Comparison of ENCODE assay signal across 8 cellular contexts in genomic region chr2:230957756-230958391, GRCh38. TPM values are rescaled to one million over a fixed set of nuclear protein-coding genes. Genes with fewer than 3 reads are reported as not detected.
DNase-seq lines count a peak whose midpoint lies in the region; ATAC-seq, FAIRE-seq and TF ChIP-seq lines count a peak whose summit lies in the region.

No MANE protein-coding gene starts in this region.

- peak overlapping the region; percentile 87 for H3K4me3 Mint-ChIP-seq in activated T-cell treated with anti-CD3 and anti-CD28 coated beads, Interleukin-2, amount 50 U/mL, for 4 hours
- H3K4me3 Mint-ChIP-seq in activated naive CD8-positive, alpha-beta T cell treated with anti-CD3 and anti-CD28 coated beads, Interleukin-2, amount 10 ng/mL, durations not matched to agents 7 days and 5 days, result peak overlapping the region; percentile 87

- peaks cover 37% of the 10 kb centered on the region for H3K27me3 Mint-ChIP-seq in activated T-cell treated with anti-CD3 and anti-CD28 coated beads, Interleukin-2, amount 50 U/mL, for 4 hours (ENCODE audit: low read depth)
- no peaks in the 10 kb centered on the region for H3K27me3 Mint-ChIP-seq in activated naive CD8-positive, alpha-beta T cell treated with anti-CD3 and anti-CD28 coated beads, Interleukin-2, amount 10 ng/mL, durations not matched to agents 7 days and 5 days

- POLR2A ChIA-PET in activated naive CD8-positive, alpha-beta T cell treated with anti-CD3 and anti-CD28 coated beads, Interleukin-2, amount 10 ng/mL, durations not matched to agents 7 days and 5 days (lab: Charles Lee), result no interaction called here

- H3K9ac ChIP-seq in kidney (ENCODE audit: low read length in 2 of 2), result no peak overlapping the region

- H3K9me3 Mint-ChIP-seq in activated T-cell treated with anti-CD3 and anti-CD28 coated beads, Interleukin-2, amount 50 U/mL, for 4 hours, result no peaks in the 10 kb centered on the region
- H3K9me3 Mint-ChIP-seq in activated naive CD8-positive, alpha-beta T cell treated with anti-CD3 and anti-CD28 coated beads, Interleukin-2, amount 10 ng/mL, durations not matched to agents 7 days and 5 days, result no peaks in the 10 kb centered on the region

- intact Hi-C loops in kidney (cut with DNase I), result no loop called here

- no peak for ATAC-seq in activated T-cell treated with anti-CD3 and anti-CD28 coated beads, Interleukin-2, amount 50 U/mL, for 4 hours
- no peak for ATAC-seq in activated naive CD8-positive, alpha-beta T cell treated with anti-CD3 and anti-CD28 coated beads, Interleukin-2, amount 10 ng/mL, durations not matched to agents 7 days and 5 days (ENCODE audit: low read depth)
- no peak for ATAC-seq in thoracic aorta (ENCODE audit: insufficient number of reproducible peaks, low FRiP score, low read depth)
- no peak for ATAC-seq in GM18511 (IDR thresholded peaks at IDR 0.05; ENCODE audit: unreplicated experiment)

- H3K4me1 ChIP-seq in kidney (ENCODE audit: control insufficient read depth in 1 of 2, insufficient read depth in 1 of 2, low read depth in 1 of 2, low read length in 2 of 2) (no peaks in the 10 kb centered on the region), thoracic aorta (ENCODE audit: control insufficient read depth in 1 of 2, low read depth in 2 of 2) (peaks cover 0 to 15% of the 10 kb centered on the region in 2 donors), SJCRH30 (no peaks in the 10 kb centered on the region)

- H3K36me3 ChIP-seq in kidney (ENCODE audit: control insufficient read depth in 1 of 2, insufficient read depth in 2 of 2, low read length in 2 of 2) (no peaks in the 10 kb centered on the region), thoracic aorta (no peaks in the 10 kb centered on the region), SJCRH30 (no peaks in the 10 kb centered on the region)

- no peak for DNase-seq in activated T-cell treated with anti-CD3 and anti-CD28 coated beads, Interleukin-2, amount 50 U/mL, for 4 hours
- no peak for DNase-seq in activated T-cell treated with anti-CD3 and anti-CD28 coated beads, Interleukin-2, amount 50 U/mL, for 1 hour
- DNase-seq in activated naive CD8-positive, alpha-beta T cell treated with anti-CD3 and anti-CD28 coated beads, Interleukin-2, amount 10 ng/mL, durations not matched to agents 7 days and 5 days, result no peak
- DNase-seq in kidney (no peak), thoracic aorta (ENCODE audit: low spot score) (no peak), SJCRH30 (no peak), GM13976 (ENCODE audit: low spot score) (no peak)

- no peaks in the 10 kb centered on the region for H3K36me3 Mint-ChIP-seq in activated T-cell treated with anti-CD3 and anti-CD28 coated beads, Interleukin-2, amount 50 U/mL, for 4 hours (ENCODE audit: insufficient read depth)
- H3K36me3 Mint-ChIP-seq in activated naive CD8-positive, alpha-beta T cell treated with anti-CD3 and anti-CD28 coated beads, Interleukin-2, amount 10 ng/mL, durations not matched to agents 7 days and 5 days, result peaks cover 1% of the 10 kb centered on the region

- peaks cover 25% of the 10 kb centered on the region for H3K4me1 Mint-ChIP-seq in activated T-cell treated with anti-CD3 and anti-CD28 coated beads, Interleukin-2, amount 50 U/mL, for 4 hours (ENCODE audit: low read depth)
- peaks cover 38% of the 10 kb centered on the region for H3K4me1 Mint-ChIP-seq in activated naive CD8-positive, alpha-beta T cell treated with anti-CD3 and anti-CD28 coated beads, Interleukin-2, amount 10 ng/mL, durations not matched to agents 7 days and 5 days

- TF ChIP-seq CTCF in kidney (IDR thresholded peaks at IDR 0.05; ENCODE audit: borderline replicate concordance, extremely low read depth, insufficient read depth) (no peak), thoracic aorta (IDR thresholded peaks at IDR 0.05) (no peak), GM13976 (IDR thresholded peaks at IDR 0.05; ENCODE audit: borderline replicate concordance, control extremely low read depth, extremely low read depth, insufficient read depth, missing control alignments) (no peak)

- H3K4me3 ChIP-seq in kidney (ENCODE audit: low read length in 2 of 2), result peak overlapping the region; percentile 8 to 30
- peak overlapping the region; percentile 66 for H3K4me3 ChIP-seq in thoracic aorta
- H3K4me3 ChIP-seq in SJCRH30, result no peak overlapping the region

- H3K27ac Mint-ChIP-seq in activated naive CD8-positive, alpha-beta T cell treated with anti-CD3 and anti-CD28 coated beads, Interleukin-2, amount 10 ng/mL, durations not matched to agents 7 days and 5 days, result peak overlapping the region; percentile 93

- in situ Hi-C loops in GM13976 (cut with MboI; ENCODE audit: low sequenced_read_pairs, unreplicated experiment), result no loop called here

- H3K27ac ChIP-seq in kidney (ENCODE audit: low read depth in 2 of 2, low read length in 2 of 2) (no peak overlapping the region), thoracic aorta (no peak overlapping the region), SJCRH30 (no peak overlapping the region)

- H3K27me3 ChIP-seq in thoracic aorta (replicated peaks; ENCODE audit: insufficient read depth) (no peaks in the 10 kb centered on the region), SJCRH30 (peaks cover 25% of the 10 kb centered on the region)

- no peak for FAIRE-seq in kidney (lab: Jason Lieb, UNC)

- no peaks in the 10 kb centered on the region for H3K9me3 ChIP-seq in kidney (ENCODE audit: control insufficient read depth in 1 of 2, low read length in 2 of 2)
- no peaks in the 10 kb centered on the region for H3K9me3 ChIP-seq in thoracic aorta
- peaks cover 6% of the 10 kb centered on the region; the same call in 1 of the 2 replicates for H3K9me3 ChIP-seq in SJCRH30 (replicated peaks)

RNA-seq across cellular contexts. Expression of gene GPR55, which starts 32.8 kb away (rescaled TPM):
- total RNA-seq in activated T-cell treated with anti-CD3 and anti-CD28 coated beads, Interleukin-2, amount 50 U/mL, for 4 hours, result 1 to 10 TPM; 1.2 to 1.6 (median 1.5) TPM
- total RNA-seq in activated naive CD8-positive, alpha-beta T cell treated with anti-CD3 and anti-CD28 coated beads, Interleukin-2, amount 10 ng/mL, durations not matched to agents 7 days and 5 days, result 10 to 100 TPM; 18.8 to 21.5 TPM
- total RNA-seq in kidney (0.69 TPM), thoracic aorta (not detected)
- polyA plus RNA-seq in kidney (ENCODE audit: insufficient read depth, low read depth, low replicate concordance), result not detected
- total RNA-seq in SJCRH30 (2014; rRNA removed; shearing (Covaris generic)), result 0.10 TPM in 1 of 2 replicates, not detected in the other

RNA-seq across cellular contexts. Expression of gene SPATA3, which starts 38.0 kb away (rescaled TPM):
- not detected for total RNA-seq in activated T-cell treated with anti-CD3 and anti-CD28 coated beads, Interleukin-2, amount 50 U/mL, for 4 hours
- total RNA-seq in activated naive CD8-positive, alpha-beta T cell treated with anti-CD3 and anti-CD28 coated beads, Interleukin-2, amount 10 ng/mL, durations not matched to agents 7 days and 5 days, result not detected
- total RNA-seq in kidney (not detected), thoracic aorta (not detected)
- polyA plus RNA-seq in kidney (ENCODE audit: insufficient read depth, low read depth, low replicate concordance), result not detected
- not detected in 2 replicates for total RNA-seq in SJCRH30 (2014; rRNA removed; shearing (Covaris generic))

Comparison
In these comparisons a context has a peak if more than half of its experiments do, and no peak if none do; other contexts are left out.
1. RNA of gene GPR55, which starts 32.8 kb away (total RNA-seq): 18.8 to 21.5 TPM in activated naive CD8-positive, alpha-beta T cell treated with anti-CD3 and anti-CD28 coated beads, Interleukin-2, amount 10 ng/mL, durations not matched to agents 7 days and 5 days; 1.2 to 1.6 TPM in activated T-cell treated with anti-CD3 and anti-CD28 coated beads, Interleukin-2, amount 50 U/mL, for 4 hours, 0.69 TPM in kidney (single experiment), 0.10 TPM in SJCRH30 and not detected in thoracic aorta; every median in the first group is over 4 times any median in the second.